Comparison of ENCODE assay signal across 1 cellular context in the genomic region with DNA sequence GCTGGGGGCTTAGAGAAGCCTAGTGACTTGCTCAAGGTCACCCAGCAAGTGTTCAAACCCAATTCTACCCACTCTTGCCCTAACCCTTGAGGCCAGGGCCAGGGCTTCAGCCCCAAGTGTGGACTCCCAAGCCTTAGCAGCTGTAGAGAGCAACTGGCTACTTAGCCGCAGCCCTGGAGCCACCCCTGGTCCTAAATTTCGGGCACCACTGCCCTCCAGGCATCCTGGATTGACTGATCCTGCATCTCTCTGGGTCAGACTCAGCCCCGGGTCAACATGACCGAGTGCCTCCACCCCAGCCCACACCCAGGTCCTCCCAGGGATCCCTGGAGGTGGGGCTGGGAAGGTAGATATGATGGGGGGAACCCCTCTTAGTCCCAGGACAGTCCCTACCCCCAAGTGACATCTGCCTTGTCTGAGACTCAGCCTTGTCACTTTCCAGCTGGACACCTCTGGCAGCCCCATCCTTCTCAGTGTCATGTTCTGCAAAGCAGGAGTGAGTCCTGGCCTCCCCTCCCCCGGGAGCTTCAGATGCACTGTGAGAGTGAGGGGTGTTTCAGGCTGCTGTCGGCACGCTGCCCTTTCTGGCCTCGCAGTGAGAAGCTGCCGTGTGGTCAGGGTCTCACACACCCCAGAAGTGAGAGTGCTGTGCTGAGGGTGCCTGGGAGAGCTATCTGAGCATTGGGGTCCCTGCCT.
TF ChIP-seq lines count a peak whose summit lies in the region.

No MANE protein-coding gene starts in this region.

TF ChIP-seq in HCT116, 20 proteins besides CTCF, POLR2A, EP300 and RAD21 (continued from another document):
- TF ChIP-seq, protein P1, sequence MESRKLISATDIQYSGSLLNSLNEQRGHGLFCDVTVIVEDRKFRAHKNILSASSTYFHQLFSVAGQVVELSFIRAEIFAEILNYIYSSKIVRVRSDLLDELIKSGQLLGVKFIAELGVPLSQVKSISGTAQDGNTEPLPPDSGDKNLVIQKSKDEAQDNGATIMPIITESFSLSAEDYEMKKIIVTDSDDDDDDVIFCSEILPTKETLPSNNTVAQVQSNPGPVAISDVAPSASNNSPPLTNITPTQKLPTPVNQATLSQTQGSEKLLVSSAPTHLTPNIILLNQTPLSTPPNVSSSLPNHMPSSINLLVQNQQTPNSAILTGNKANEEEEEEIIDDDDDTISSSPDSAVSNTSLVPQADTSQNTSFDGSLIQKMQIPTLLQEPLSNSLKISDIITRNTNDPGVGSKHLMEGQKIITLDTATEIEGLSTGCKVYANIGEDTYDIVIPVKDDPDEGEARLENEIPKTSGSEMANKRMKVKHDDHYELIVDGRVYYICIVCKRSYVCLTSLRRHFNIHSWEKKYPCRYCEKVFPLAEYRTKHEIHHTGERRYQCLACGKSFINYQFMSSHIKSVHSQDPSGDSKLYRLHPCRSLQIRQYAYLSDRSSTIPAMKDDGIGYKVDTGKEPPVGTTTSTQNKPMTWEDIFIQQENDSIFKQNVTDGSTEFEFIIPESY (IDR thresholded peaks at IDR 0.05; ENCODE audit: extremely low read depth, insufficient replicate concordance, low read length), result no peak
- TF ChIP-seq EZH2 (IDR thresholded peaks at IDR 0.05) (no peak), TCF7L2 (IDR thresholded peaks at IDR 0.05; ENCODE audit: borderline replicate concordance, extremely low read depth, insufficient read depth, insufficient read length) (no peak), ELF1 (IDR thresholded peaks at IDR 0.05; ENCODE audit: borderline replicate concordance, low read depth) (no peak), ZNF274 (IDR thresholded peaks at IDR 0.05; ENCODE audit: low read depth, low read length) (no peak), EZH2phosphoT487 (IDR thresholded peaks at IDR 0.05; ENCODE audit: borderline replicate concordance) (no peak), YY1 (IDR thresholded peaks at IDR 0.05; ENCODE audit: extremely low read depth, insufficient replicate concordance, low read depth, low read length) (no peak), JUND (IDR thresholded peaks at IDR 0.05) (no peak)
- TF ChIP-seq, protein P2, sequence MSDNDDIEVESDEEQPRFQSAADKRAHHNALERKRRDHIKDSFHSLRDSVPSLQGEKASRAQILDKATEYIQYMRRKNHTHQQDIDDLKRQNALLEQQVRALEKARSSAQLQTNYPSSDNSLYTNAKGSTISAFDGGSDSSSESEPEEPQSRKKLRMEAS (IDR thresholded peaks at IDR 0.05), result no peak
